ENCODE assay signal across 8 cellular contexts in genomic region chr15:63891079-63891762, GRCh38. TPM values are rescaled to one million over a fixed set of nuclear protein-coding genes. Genes with fewer than 3 reads are reported as not detected.
DNase-seq lines count a peak whose midpoint lies in the region; ATAC-seq and TF ChIP-seq lines count a peak whose summit lies in the region.

No MANE protein-coding gene starts in this region.

- H3K4me2 ChIP-seq in GM23338 = no peak overlapping the region

- H2AFZ ChIP-seq in GM23338 = peak overlapping the region; percentile 82

- no peaks in the 10 kb centered on the region; the same call in 2 of the 3 replicates for H3K36me3 Mint-ChIP-seq in GM23338 (ENCODE audit: low read depth)

- no peaks in the 10 kb centered on the region for H3K9me2 ChIP-seq in GM23338 (ENCODE audit: insufficient read depth)

- DNase-seq in A673 (ENCODE audit: low spot score) (peak; percentile 87), GM23338 (ENCODE audit: low spot score) (peak; percentile 92), NCI-H226 (peak; percentile 64), kidney tubule cell (ENCODE audit: low spot score) (peak; percentile 78)
- DNase-seq in activated CD4-positive, CD25-positive, alpha-beta regulatory T cell treated with anti-CD3 and anti-CD28 coated beads, Interleukin-2, amount 50 U/mL, for 16 hours (ENCODE audit: low read depth, low spot score) = peak; percentile 44
- DNase-seq in central memory CD4-positive, alpha-beta T cell = peak; percentile 64
- peak; percentile 78 to 83 for DNase-seq in stimulated activated CD4-positive, alpha-beta T cell treated with anti-CD3 and anti-CD28 coated beads, Interleukin-2, amount 100 ng/mL, for 48 hours

- BruUV-seq in A673 (replicated peaks; lab: Mats Ljungman, UMichigan) = no TSS peak

- H3K4me1 Mint-ChIP-seq in GM23338 = peaks cover 13% of the 10 kb centered on the region

- intact Hi-C loops in A673 (cut with micrococcal nuclease; ENCODE audit: unreplicated experiment) = loop anchor here (1.0 to 10.0 kb wide), 4 partner anchors 139 to 606 kb away; no protein-coding TSS in a partner anchor

- H3K9me3 ChIP-seq in A673 (ENCODE audit: low read depth, low read length, poor library complexity, severe bottlenecking) = no peaks in the 10 kb centered on the region

- H3K4me1 ChIP-seq in A673 (ENCODE audit: insufficient read depth, low read length, poor library complexity, severe bottlenecking) (no peaks in the 10 kb centered on the region), GM23338 (ENCODE audit: insufficient read depth) (no peaks in the 10 kb centered on the region)

- H3K36me3 ChIP-seq in A673 (ENCODE audit: insufficient read depth, low read length, poor library complexity, severe bottlenecking) (no peaks in the 10 kb centered on the region), GM23338 (ENCODE audit: insufficient read depth) (no peaks in the 10 kb centered on the region)

- TF ChIP-seq CTCF in A673 (conservative IDR thresholded peaks at IDR 0.05; ENCODE audit: low read depth, low read length) = peak; percentile 96
- peak; percentile 94 to 97 for TF ChIP-seq CTCF in GM23338 (conservative IDR thresholded peaks at IDR 0.05; ENCODE audit: low read depth in 2 of 2)

- H3K27ac ChIP-seq in A673 (ENCODE audit: low read depth, low read length, poor library complexity, severe bottlenecking) = no peak overlapping the region
- no peak overlapping the region for H3K27ac ChIP-seq in GM23338 (ENCODE audit: low read depth)

- H3K27ac Mint-ChIP-seq in GM23338 = no peak overlapping the region

- POLR2A ChIA-PET in A673 (lab: Charles Lee; ENCODE audit: low non-redundant PET) = interaction anchor here (0.6 kb wide), 1 partner anchor 214 kb away, joined by 11 read pairs; no protein-coding TSS in a partner anchor

- CTCF ChIA-PET in A673 (lab: Charles Lee) = interaction anchor here (1.3 to 1.9 kb wide), 1 partner anchor 139 kb away, joined by 3 to 4 read pairs; no protein-coding TSS in a partner anchor

- H3F3A ChIP-seq in GM23338 (replicated peaks; ENCODE audit: low read depth) = no peaks in the 10 kb centered on the region

- H3K79me2 ChIP-seq in GM23338 (replicated peaks; ENCODE audit: insufficient read depth) = no peaks in the 10 kb centered on the region

- H4K20me1 ChIP-seq in GM23338 (replicated peaks; ENCODE audit: insufficient read depth) = no peaks in the 10 kb centered on the region

- no peak overlapping the region for H3K4me3 ChIP-seq in A673 (ENCODE audit: low read depth, low read length, poor library complexity, severe bottlenecking)
- no peak overlapping the region for H3K4me3 ChIP-seq in GM23338

- no peaks in the 10 kb centered on the region for H3K27me3 Mint-ChIP-seq in GM23338 (ENCODE audit: insufficient read depth, low read depth, poor library complexity)

- H3K27me3 ChIP-seq in A673 (replicated peaks; ENCODE audit: insufficient read depth, low read depth, low read length, poor library complexity) (no peaks in the 10 kb centered on the region), GM23338 (ENCODE audit: insufficient read depth) (no peaks in the 10 kb centered on the region)

- peak; percentile 94 for ATAC-seq in GM23338
- ATAC-seq in GM21619 (IDR thresholded peaks at IDR 0.05; ENCODE audit: unreplicated experiment) = no peak

- no peaks in the 10 kb centered on the region for H3K9me3 Mint-ChIP-seq in GM23338

- H3K4me3 Mint-ChIP-seq in GM23338 = no peak overlapping the region

TF ChIP-seq in GM23338, 12 proteins besides CTCF, POLR2A, EP300 and RAD21:
- TF ChIP-seq POLR2AphosphoS5 (IDR thresholded peaks at IDR 0.05; ENCODE audit: low read depth) (no peak), EZH2 (IDR thresholded peaks at IDR 0.05; ENCODE audit: low read depth, unreplicated experiment) (no peak), ZNF462 (CRISPR knock-in tag; IDR thresholded peaks at IDR 0.05) (0 out of 2 replicates have a peak, but pooled peaks have one; percentile 7)

RNA-seq across cellular contexts. Expression of gene HERC1, which starts 57.5 kb away (rescaled TPM):
- total RNA-seq in A673 (2021) = 49.8 and 58.2 TPM in 2 replicates
- 78.7 and 79.4 TPM in 2 replicates for total RNA-seq in GM23338 (2014; rRNA removed; shearing (Covaris generic))
- 20.3 and 25.9 TPM in 2 replicates for polyA plus RNA-seq in GM23338 (2016; fragmentation: Nextera tagmentation; extraction: Ambion mirVana)
